In genomic region chr20:55143605-55144004, GRCh38 we compare ENCODE assay signal across 24 cellular contexts.
"Had no signal": no experiment of that assay in that cellular context is flagged by ENCODE, and none has a peak within 500 bp of the region (broad histone marks: within the 10 kb centered on the region; RNA-seq: fewer than 3 reads in every experiment).

No MANE protein-coding gene starts in this region.

- H3K4me1 ChIP-seq: adrenal gland, ascending aorta, foreskin keratinocyte, parathyroid adenoma, right lobe of liver, tibial artery had no signal

- DNase-seq: activated CD4-positive, alpha-beta T cell treated with anti-CD3 and anti-CD28 coated beads, Interleukin-2, amount 50 U/mL, for 4 hours; activated CD8-positive, alpha-beta memory T cell treated with anti-CD3 and anti-CD28 coated beads for 24 hours; activated CD8-positive, alpha-beta memory T cell treated with anti-CD3 and anti-CD28 coated beads, Interleukin-2, amount 50 U/mL, for 4 hours; activated T-cell treated with anti-CD3 and anti-CD28 coated beads, Interleukin-2, amount 50 U/mL, for 24 hours; adrenal gland; brain microvascular endothelial cell; dorsolateral prefrontal cortex; effector memory CD8-positive, alpha-beta T cell; left ventricle myocardium superior; midbrain; nephron progenitor cell; nucleus accumbens; right lobe of liver; stimulated activated CD4-positive, alpha-beta T cell treated with anti-CD3 and anti-CD28 coated beads, Interleukin-2, amount 100 ng/mL, for 24 hours; stimulated activated naive CD8-positive, alpha-beta T cell treated with anti-CD3 and anti-CD28 coated beads, Interleukin-15, amount 100 ng/mL, for 72 hours; T-helper 9 cell; tibial artery had no signal

- H3K36me3 ChIP-seq: adrenal gland, ascending aorta, brain microvascular endothelial cell, right lobe of liver, tibial artery had no signal

- H3K27ac ChIP-seq: adrenal gland, ascending aorta, brain microvascular endothelial cell, dorsolateral prefrontal cortex, foreskin keratinocyte, parathyroid adenoma, right lobe of liver, skin epidermis, tibial artery had no signal

- H3K4me3 ChIP-seq: adrenal gland, ascending aorta, dorsolateral prefrontal cortex, right lobe of liver, skin epidermis, tibial artery had no signal

- ATAC-seq: activated T-helper 17 cell treated with anti-CD3 and anti-CD28 coated beads, Interleukin-2, amount 50 U/mL, for 72 hours; effector memory CD8-positive, alpha-beta T cell; foreskin keratinocyte; left ventricle myocardium superior; right lobe of liver; stimulated activated effector memory CD8-positive, alpha-beta T cell treated with anti-CD3 and anti-CD28 coated beads, Interleukin-12 subunit alpha, Interleukin-12 subunit beta, amount 100 ng/mL, for 72 hours; stimulated activated naive CD8-positive, alpha-beta T cell treated with anti-CD3 and anti-CD28 coated beads, Interleukin-15, amount 100 ng/mL, for 72 hours; WTC11 had no signal

- H3K27me3 ChIP-seq: adrenal gland, ascending aorta, brain microvascular endothelial cell, foreskin keratinocyte, right lobe of liver, tibial artery had no signal

- H3K9me3 ChIP-seq: adrenal gland, ascending aorta, right lobe of liver, tibial artery had no signal
